Comparison of ENCODE assay signal across 24 cellular contexts in the genomic region with DNA sequence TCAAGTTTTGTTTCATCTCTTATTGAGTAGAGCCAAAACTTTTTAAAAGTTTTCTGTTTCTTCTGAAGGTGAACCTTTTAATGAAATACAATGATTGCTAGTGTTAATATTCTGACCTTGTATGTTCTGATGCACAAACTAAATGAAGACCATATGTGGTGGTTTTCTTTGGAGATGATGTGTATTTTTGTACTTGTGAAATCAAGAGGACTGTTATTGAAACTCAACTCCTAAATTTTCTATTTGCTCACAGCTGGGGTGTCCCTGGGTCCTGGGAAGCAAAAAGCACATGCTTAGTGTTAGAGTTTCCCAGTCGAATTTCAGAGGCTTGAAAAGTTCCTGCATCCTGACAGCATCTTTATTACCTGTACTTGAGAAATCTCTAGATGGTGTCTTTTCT.
"Had no signal": no experiment of that assay in that cellular context is flagged by ENCODE, and none has a peak within 500 bp of the region (broad histone marks: within the 10 kb centered on the region; RNA-seq: fewer than 3 reads in every experiment).

No MANE protein-coding gene starts in this region.

- H3K27ac Mint-ChIP-seq: activated CD8-positive, alpha-beta T cell treated with anti-CD3 and anti-CD28 coated beads, Interleukin-2, amount 10 ng/mL, durations not matched to agents 7 days and 5 days; activated naive CD4-positive, alpha-beta T cell treated with anti-CD3 and anti-CD28 coated beads, Interleukin-2, amount 50 U/mL, for 24 hours; naive thymus-derived CD4-positive, alpha-beta T cell; stimulated activated naive B cell treated with anti-CD40 and anti-IgM and Interleukin-4, amounts not matched to agents 10 μg/mL and 1 μg/mL and 100 μg/mL, for 72 hours had no signal

- H3K27ac ChIP-seq: breast epithelium, coronary artery, gastrocnemius medialis, left ventricle myocardium inferior, sigmoid colon, testis, uterus had no signal

- H3K27me3 Mint-ChIP-seq: activated naive CD4-positive, alpha-beta T cell treated with anti-CD3 and anti-CD28 coated beads, Interleukin-2, amount 50 U/mL, for 24 hours; central memory CD8-positive, alpha-beta T cell; naive thymus-derived CD4-positive, alpha-beta T cell; stimulated activated naive B cell treated with anti-CD40 and anti-IgM and Interleukin-4, amounts not matched to agents 10 μg/mL and 1 μg/mL and 100 μg/mL, for 72 hours had no signal

- ATAC-seq: activated CD8-positive, alpha-beta T cell treated with anti-CD3 and anti-CD28 coated beads, Interleukin-2, amount 10 ng/mL, durations not matched to agents 7 days and 5 days; gastrocnemius medialis; naive thymus-derived CD4-positive, alpha-beta T cell; stimulated activated naive B cell treated with anti-CD40 and anti-IgM and Interleukin-4, amounts not matched to agents 10 μg/mL and 1 μg/mL and 100 μg/mL, for 72 hours had no signal

- DNase-seq: activated CD4-positive, alpha-beta T cell treated with anti-CD3 and anti-CD28 coated beads for 1 hour; activated CD4-positive, alpha-beta T cell treated with anti-CD3 and anti-CD28 coated beads, Interleukin-2, amount 50 U/mL, for 1 hour; activated CD8-positive, alpha-beta T cell treated with anti-CD3 and anti-CD28 coated beads, Interleukin-2, amount 10 ng/mL, durations not matched to agents 7 days and 5 days; activated gamma-delta T cell treated with Interleukin-2 at 50 U/mL for 16 hours; aorta; gastrocnemius medialis; hippocampal formation; left ventricle myocardium inferior; naive thymus-derived CD4-positive, alpha-beta T cell; occipital lobe; sigmoid colon; stimulated activated CD4-positive, alpha-beta T cell treated with anti-CD3 and anti-CD28 coated beads, Interleukin-2, amount 100 ng/mL, for 48 hours; stimulated activated CD8-positive, alpha-beta memory T cell treated with anti-CD3 and anti-CD28 coated beads, Interleukin-4, amount 100 ng/mL, for 48 hours; stimulated activated naive B cell treated with anti-CD40 and anti-IgM and Interleukin-4, amounts not matched to agents 10 μg/mL and 1 μg/mL and 100 μg/mL, for 72 hours; T-helper 9 cell; testis; trophoblast cell; uterus had no signal

- H3K9me3 ChIP-seq: breast epithelium, gastrocnemius medialis, left ventricle myocardium inferior, sigmoid colon, testis, uterus had no signal

- H3K4me3 ChIP-seq: breast epithelium, coronary artery, gastrocnemius medialis, left ventricle myocardium inferior, sigmoid colon, smooth muscle cell, testis, uterus had no signal

- H3K36me3 Mint-ChIP-seq: activated naive CD4-positive, alpha-beta T cell treated with anti-CD3 and anti-CD28 coated beads, Interleukin-2, amount 50 U/mL, for 24 hours; naive thymus-derived CD4-positive, alpha-beta T cell; stimulated activated naive B cell treated with anti-CD40 and anti-IgM and Interleukin-4, amounts not matched to agents 10 μg/mL and 1 μg/mL and 100 μg/mL, for 72 hours had no signal

- H3K4me3 Mint-ChIP-seq: activated CD8-positive, alpha-beta T cell treated with anti-CD3 and anti-CD28 coated beads, Interleukin-2, amount 10 ng/mL, durations not matched to agents 7 days and 5 days; activated naive CD4-positive, alpha-beta T cell treated with anti-CD3 and anti-CD28 coated beads, Interleukin-2, amount 50 U/mL, for 24 hours; central memory CD8-positive, alpha-beta T cell; naive thymus-derived CD4-positive, alpha-beta T cell; neural crest cell; stimulated activated naive B cell treated with anti-CD40 and anti-IgM and Interleukin-4, amounts not matched to agents 10 μg/mL and 1 μg/mL and 100 μg/mL, for 72 hours had no signal

- H3K27me3 ChIP-seq: breast epithelium, gastrocnemius medialis, sigmoid colon, testis, uterus had no signal

- H3K9me3 Mint-ChIP-seq: activated naive CD4-positive, alpha-beta T cell treated with anti-CD3 and anti-CD28 coated beads, Interleukin-2, amount 50 U/mL, for 24 hours; neural crest cell; stimulated activated naive B cell treated with anti-CD40 and anti-IgM and Interleukin-4, amounts not matched to agents 10 μg/mL and 1 μg/mL and 100 μg/mL, for 72 hours had no signal

- H3K4me1 Mint-ChIP-seq: activated naive CD4-positive, alpha-beta T cell treated with anti-CD3 and anti-CD28 coated beads, Interleukin-2, amount 50 U/mL, for 24 hours; central memory CD8-positive, alpha-beta T cell; naive thymus-derived CD4-positive, alpha-beta T cell; neural crest cell; stimulated activated naive B cell treated with anti-CD40 and anti-IgM and Interleukin-4, amounts not matched to agents 10 μg/mL and 1 μg/mL and 100 μg/mL, for 72 hours had no signal

- H3K36me3 ChIP-seq: breast epithelium, gastrocnemius medialis, left ventricle myocardium inferior, sigmoid colon, uterus had no signal

- H3K4me1 ChIP-seq: breast epithelium, gastrocnemius medialis, left ventricle myocardium inferior, sigmoid colon, testis, uterus had no signal
